19 cellular contexts compared by ENCODE assay signal in genomic region chr2:53091183-53091582, GRCh38.
DNase-seq lines count a peak whose midpoint lies in the region; ATAC-seq, FAIRE-seq and TF ChIP-seq lines count a peak whose summit lies in the region.
"Had no signal": no experiment of that assay in that cellular context is flagged by ENCODE, and none has a peak within 500 bp of the region (broad histone marks: within the 10 kb centered on the region; RNA-seq: fewer than 3 reads in every experiment).

No MANE protein-coding gene starts in this region.

- no peak for TF ChIP-seq CTCF in activated CD8-positive, alpha-beta T cell treated with anti-CD3 and anti-CD28 coated beads for 36 hours (IDR thresholded peaks at IDR 0.05)
- no peak for TF ChIP-seq CTCF in bronchial epithelial cell (IDR thresholded peaks at IDR 0.05; ENCODE audit: insufficient read depth, low read length, severe bottlenecking)
- no peak for TF ChIP-seq CTCF in natural killer cell (IDR thresholded peaks at IDR 0.05)

- no peaks in the 10 kb centered on the region for H3K27me3 ChIP-seq in bronchial epithelial cell (ENCODE audit: control insufficient read depth, insufficient read depth, low read length)
- H3K27me3 ChIP-seq: BLaER1 had no signal

- POLR2A ChIA-PET in activated CD8-positive, alpha-beta T cell treated with anti-CD3 and anti-CD28 coated beads for 36 hours (lab: Charles Lee): no interaction called here
- POLR2A ChIA-PET in activated CD8-positive, alpha-beta T cell treated with anti-CD3 and anti-CD28 coated beads, Interleukin-2, amount 10 ng/mL, durations not matched to agents 7 days and 5 days (lab: Charles Lee): no interaction called here

- peaks cover 7% of the 10 kb centered on the region for H3K9me3 Mint-ChIP-seq in activated CD8-positive, alpha-beta T cell treated with anti-CD3 and anti-CD28 coated beads for 36 hours
- H3K9me3 Mint-ChIP-seq in activated CD8-positive, alpha-beta T cell treated with anti-CD3 and anti-CD28 coated beads, Interleukin-2, amount 10 ng/mL, durations not matched to agents 7 days and 5 days (ENCODE audit: insufficient read depth): peaks cover 4% of the 10 kb centered on the region
- H3K9me3 Mint-ChIP-seq in natural killer cell: peaks cover 13 to 18% of the 10 kb centered on the region in 2 donors
- H3K9me3 Mint-ChIP-seq: HFFc6 had no signal

- no peak for DNase-seq in activated CD8-positive, alpha-beta T cell treated with anti-CD3 and anti-CD28 coated beads for 36 hours
- DNase-seq in activated CD8-positive, alpha-beta T cell treated with anti-CD3 and anti-CD28 coated beads, Interleukin-2, amount 10 ng/mL, durations not matched to agents 7 days and 5 days: no peak
- DNase-seq in bronchial epithelial cell (ENCODE audit: low read depth) (peak; percentile 64), kidney tubule cell (ENCODE audit: low spot score) (peak; percentile 58), natural killer cell (no peak), HPDE6-E6E7 (ENCODE audit: extremely low spot score) (no peak)
- DNase-seq: 8988T; CD4-positive, alpha-beta memory T cell; DMS153; DMS79; GF-D8; GOT3; H7; HFFc6 had no signal

- H3K4me3 ChIP-seq in bronchial epithelial cell (ENCODE audit: low read depth, low read length): no peak overlapping the region
- H3K4me3 ChIP-seq: BLaER1 had no signal

- H3K27ac Mint-ChIP-seq in activated CD8-positive, alpha-beta T cell treated with anti-CD3 and anti-CD28 coated beads for 36 hours: no peak overlapping the region
- H3K27ac Mint-ChIP-seq in activated CD8-positive, alpha-beta T cell treated with anti-CD3 and anti-CD28 coated beads, Interleukin-2, amount 10 ng/mL, durations not matched to agents 7 days and 5 days: no peak overlapping the region
- no peak overlapping the region for H3K27ac Mint-ChIP-seq in natural killer cell
- H3K27ac Mint-ChIP-seq: CD14-positive monocyte; CD4-positive, alpha-beta memory T cell; HFFc6 had no signal

- CTCF ChIA-PET in activated CD8-positive, alpha-beta T cell treated with anti-CD3 and anti-CD28 coated beads for 36 hours (lab: Charles Lee): no interaction called here
- CTCF ChIA-PET in activated CD8-positive, alpha-beta T cell treated with anti-CD3 and anti-CD28 coated beads, Interleukin-2, amount 10 ng/mL, durations not matched to agents 7 days and 5 days (lab: Charles Lee): no interaction called here

- no peak for FAIRE-seq in bronchial epithelial cell (lab: Jason Lieb, UNC)
- FAIRE-seq: HepG2 had no signal

- H3K27me3 Mint-ChIP-seq in activated CD8-positive, alpha-beta T cell treated with anti-CD3 and anti-CD28 coated beads for 36 hours: no peaks in the 10 kb centered on the region
- no peaks in the 10 kb centered on the region for H3K27me3 Mint-ChIP-seq in activated CD8-positive, alpha-beta T cell treated with anti-CD3 and anti-CD28 coated beads, Interleukin-2, amount 10 ng/mL, durations not matched to agents 7 days and 5 days (ENCODE audit: low read depth)
- H3K27me3 Mint-ChIP-seq in natural killer cell (ENCODE audit: low read depth in 2 of 2): no peaks in the 10 kb centered on the region
- H3K27me3 Mint-ChIP-seq: CD4-positive, alpha-beta memory T cell had no signal

- peak; percentile 47 for ATAC-seq in activated CD8-positive, alpha-beta T cell treated with anti-CD3 and anti-CD28 coated beads for 36 hours
- no peak for ATAC-seq in activated CD8-positive, alpha-beta T cell treated with anti-CD3 and anti-CD28 coated beads, Interleukin-2, amount 10 ng/mL, durations not matched to agents 7 days and 5 days
- ATAC-seq in natural killer cell (no peak), GM18520 (IDR thresholded peaks at IDR 0.05; ENCODE audit: unreplicated experiment) (no peak)
- ATAC-seq: HCT116, HepG2 had no signal

- H3K4me1 Mint-ChIP-seq in activated CD8-positive, alpha-beta T cell treated with anti-CD3 and anti-CD28 coated beads for 36 hours (ENCODE audit: low read depth): no peaks in the 10 kb centered on the region
- H3K4me1 Mint-ChIP-seq in activated CD8-positive, alpha-beta T cell treated with anti-CD3 and anti-CD28 coated beads, Interleukin-2, amount 10 ng/mL, durations not matched to agents 7 days and 5 days (ENCODE audit: low read depth): no peaks in the 10 kb centered on the region
- H3K4me1 Mint-ChIP-seq in natural killer cell: no peaks in the 10 kb centered on the region
- H3K4me1 Mint-ChIP-seq: CD14-positive monocyte; CD4-positive, alpha-beta memory T cell had no signal

- no peak overlapping the region for H3K4me3 Mint-ChIP-seq in activated CD8-positive, alpha-beta T cell treated with anti-CD3 and anti-CD28 coated beads for 36 hours
- H3K4me3 Mint-ChIP-seq in activated CD8-positive, alpha-beta T cell treated with anti-CD3 and anti-CD28 coated beads, Interleukin-2, amount 10 ng/mL, durations not matched to agents 7 days and 5 days: no peak overlapping the region
- H3K4me3 Mint-ChIP-seq in natural killer cell: no peak overlapping the region
- H3K4me3 Mint-ChIP-seq: CD14-positive monocyte; CD4-positive, alpha-beta memory T cell; HFFc6 had no signal

- intact Hi-C loops in activated CD8-positive, alpha-beta T cell treated with anti-CD3 and anti-CD28 coated beads for 36 hours (cut with micrococcal nuclease): no loop called here
- intact Hi-C loops in natural killer cell (cut with micrococcal nuclease): no loop called here

- H3K36me3 Mint-ChIP-seq in activated CD8-positive, alpha-beta T cell treated with anti-CD3 and anti-CD28 coated beads for 36 hours (ENCODE audit: low read depth): no peaks in the 10 kb centered on the region
- H3K36me3 Mint-ChIP-seq in activated CD8-positive, alpha-beta T cell treated with anti-CD3 and anti-CD28 coated beads, Interleukin-2, amount 10 ng/mL, durations not matched to agents 7 days and 5 days (ENCODE audit: low read depth): no peaks in the 10 kb centered on the region
- peaks cover 13% of the 10 kb centered on the region for H3K36me3 Mint-ChIP-seq in natural killer cell
- H3K36me3 Mint-ChIP-seq: CD14-positive monocyte; CD4-positive, alpha-beta memory T cell had no signal

- no peaks in the 10 kb centered on the region for H3K36me3 ChIP-seq in bronchial epithelial cell (ENCODE audit: control insufficient read depth, insufficient read depth, low read length)
- H3K36me3 ChIP-seq: BLaER1 had no signal

Comparison
In these comparisons a context has a peak if more than half of its experiments do, and no peak if none do; other contexts are left out.
1. DNase-seq: peak in bronchial epithelial cell (single experiment) and kidney tubule cell (single experiment); none in activated CD8-positive, alpha-beta T cell treated with anti-CD3 and anti-CD28 coated beads for 36 hours (single experiment), activated CD8-positive, alpha-beta T cell treated with anti-CD3 and anti-CD28 coated beads, Interleukin-2, amount 10 ng/mL, durations not matched to agents 7 days and 5 days (single experiment), natural killer cell (single experiment) and HPDE6-E6E7 (single experiment).